1 cellular context compared by ENCODE assay signal in the genomic region with DNA sequence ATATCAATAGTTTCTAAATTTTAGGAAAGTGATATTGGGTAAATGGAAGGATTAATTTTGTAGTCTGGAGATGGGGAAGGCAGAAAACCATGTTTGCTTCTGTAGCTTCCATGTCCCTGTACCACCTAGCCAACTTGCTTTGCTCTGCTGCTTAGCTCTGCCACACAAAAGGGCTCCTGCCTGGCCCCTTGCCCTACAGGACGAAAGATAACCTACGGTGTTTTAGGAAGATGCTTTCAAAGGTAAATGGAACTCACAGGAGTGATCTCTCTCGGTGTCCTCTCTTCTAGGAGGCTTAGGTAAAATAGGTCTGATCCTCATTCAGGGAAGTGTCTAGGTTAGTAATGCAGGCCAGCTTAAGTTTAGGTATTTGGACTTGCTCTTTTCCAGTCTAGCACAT.
TF ChIP-seq lines count a peak whose summit lies in the region.

No MANE protein-coding gene starts in this region.

TF ChIP-seq in K562, 482 proteins besides CTCF, POLR2A, EP300 and RAD21:
- no peak for TF ChIP-seq MLLT1 (IDR thresholded peaks at IDR 0.05)
- no peak for TF ChIP-seq POLR2AphosphoS2 (IDR thresholded peaks at IDR 0.05; ENCODE audit: low read length)
- no peak for TF ChIP-seq ZNF778 (CRISPR knock-in tag; IDR thresholded peaks at IDR 0.05)
